Comparison of ENCODE assay signal across 26 cellular contexts in the genomic region with DNA sequence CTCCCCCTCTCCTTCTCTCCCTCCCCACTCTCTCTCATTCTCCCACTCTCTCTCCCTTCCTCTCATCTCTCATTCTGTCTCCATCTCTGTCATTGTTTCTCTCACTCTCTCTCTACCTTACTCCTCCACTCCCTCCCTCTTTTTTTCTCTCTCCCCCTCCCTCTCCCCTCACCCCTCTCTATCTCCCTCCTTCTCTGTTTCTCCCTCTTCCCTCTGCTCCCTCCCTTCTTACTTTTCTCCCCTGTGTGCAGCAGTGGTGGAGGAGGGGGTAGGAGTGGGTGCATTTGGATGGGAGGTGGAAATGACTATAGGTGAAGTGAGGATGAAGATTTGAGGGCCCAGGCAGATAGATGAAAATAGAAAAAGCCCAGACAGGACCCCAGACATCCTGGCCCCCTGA.
DNase-seq lines count a peak whose midpoint lies in the region; ATAC-seq, FAIRE-seq and TF ChIP-seq lines count a peak whose summit lies in the region.
"Had no signal": no experiment of that assay in that cellular context is flagged by ENCODE, and none has a peak within 500 bp of the region (broad histone marks: within the 10 kb centered on the region; RNA-seq: fewer than 3 reads in every experiment).

No MANE protein-coding gene starts in this region.

- no peak for FAIRE-seq in HepG2 (lab: Jason Lieb, UNC)
- FAIRE-seq in astrocyte (lab: Jason Lieb, UNC) = no peak
- FAIRE-seq: GM18507 had no signal

- POLR2A ChIA-PET in HepG2 (lab: Yijun Ruan, JAX) = no interaction called here

- H3K27ac Mint-ChIP-seq in astrocyte (ENCODE audit: unreplicated experiment) = no peak overlapping the region
- H3K27ac Mint-ChIP-seq in type B pancreatic cell = peak overlapping the region; percentile 20
- H3K27ac Mint-ChIP-seq: CD8-positive, alpha-beta memory T cell had no signal

- H3K4me1 ChIP-seq in HepG2 (ENCODE audit: insufficient read depth, low read length) (peaks cover 10% of the 10 kb centered on the region), right lobe of liver (no peaks in the 10 kb centered on the region), astrocyte (ENCODE audit: insufficient read depth, low read length) (peaks cover 3% of the 10 kb centered on the region), iPS-20b (ENCODE audit: insufficient read depth, low read length) (peaks cover 3% of the 10 kb centered on the region; the same call in 1 of the 2 replicates)
- H3K4me1 ChIP-seq: BE2C, SJCRH30 had no signal

- H3K4me2 ChIP-seq in HepG2 (ENCODE audit: low read depth, low read length) (no peak overlapping the region), astrocyte (ENCODE audit: low read length) (no peak overlapping the region)

- H3K9me3 Mint-ChIP-seq in astrocyte (ENCODE audit: unreplicated experiment) = no peaks in the 10 kb centered on the region
- peaks cover 6% of the 10 kb centered on the region for H3K9me3 Mint-ChIP-seq in type B pancreatic cell

- no TSS peak for BruUV-seq in HepG2 (replicated peaks; lab: Mats Ljungman, UMichigan)

- DNase-seq in HepG2 (ENCODE audit: low spot score) (no peak), right lobe of liver (no peak), astrocyte (ENCODE audit: low read depth) (no peak), type B pancreatic cell (ENCODE audit: extremely low spot score, unreplicated experiment) (no peak), NCI-H1436 treated with DMSO at 0.1 percent for 48 hours (lab: John Stamatoyannopoulos, UW) (no peak), COLO829 (ENCODE audit: low spot score) (no peak)
- DNase-seq: BE2C; Calu3; CD8-positive, alpha-beta memory T cell; DND-41; HCEC 1CT; KG1; MM.1S; NCI-H1694; NCI-H2029 treated with DMSO at 0.1 percent for 48 hours; NCI-H446 treated with DMSO at 0.1 percent for 48 hours; NCI-H526; NCI-H82; NK-92 treated with Interleukin-12 subunit alpha and Interleukin-12 subunit beta, amount 100 ng/mL, for 24 hours; PC-3; SJCRH30 had no signal

- H3K9me3 ChIP-seq in HepG2 (ENCODE audit: low read length) (no peaks in the 10 kb centered on the region), right lobe of liver (no peaks in the 10 kb centered on the region), astrocyte (ENCODE audit: insufficient read depth, low read depth, low read length) (no peaks in the 10 kb centered on the region), iPS-20b (ENCODE audit: insufficient read depth, low read depth, low read length) (no peaks in the 10 kb centered on the region)
- H3K9me3 ChIP-seq: BE2C, SJCRH30 had no signal

- H3K27me3 Mint-ChIP-seq in astrocyte (ENCODE audit: low read depth, unreplicated experiment) = peaks cover 23% of the 10 kb centered on the region
- H3K27me3 Mint-ChIP-seq in type B pancreatic cell = peaks cover 6% of the 10 kb centered on the region

- H3K36me3 Mint-ChIP-seq in astrocyte (ENCODE audit: low read depth, unreplicated experiment) (no peaks in the 10 kb centered on the region), type B pancreatic cell (no peaks in the 10 kb centered on the region)
- H3K36me3 Mint-ChIP-seq: CD14-positive monocyte had no signal

- H3K9ac ChIP-seq in HepG2 (ENCODE audit: insufficient read depth, low read depth, low read length) (no peak overlapping the region), astrocyte (ENCODE audit: low read length) (no peak overlapping the region), iPS-20b (ENCODE audit: low read depth, low read length) (no peak overlapping the region)

- intact Hi-C loops in HepG2 (cut with micrococcal nuclease; ENCODE audit: unreplicated experiment) (no loop called here), right lobe of liver (cut with DNase I) (no loop called here)

- no peak for TF ChIP-seq POLR2A in HepG2 (IDR thresholded peaks at IDR 0.05; ENCODE audit: insufficient read depth in 1 of 2, low read depth in 2 of 2, low read length in 2 of 2)
- no peak for TF ChIP-seq POLR2A in right lobe of liver (IDR thresholded peaks at IDR 0.05)

- H3K4me1 Mint-ChIP-seq in astrocyte (ENCODE audit: low read depth, unreplicated experiment) = peaks cover 6% of the 10 kb centered on the region
- H3K4me1 Mint-ChIP-seq in type B pancreatic cell (ENCODE audit: unreplicated experiment) = peaks cover 33% of the 10 kb centered on the region
- H3K4me1 Mint-ChIP-seq: CD14-positive monocyte had no signal

- CTCF ChIA-PET in HepG2 (lab: Yijun Ruan, JAX; ENCODE audit: low intra/inter-chr PET ratio, low total read pairs) = interaction anchor here (1.0 kb wide), 1 partner anchor 13 kb away, joined by 3 read pairs; no protein-coding TSS in a partner anchor

- in situ Hi-C loops in HepG2 (cut with HindIII; ENCODE audit: extremely low pct_ligation_motif_present, low pct_unique_long_range_greater_than_20kb) = no loop called here

- H2AFZ ChIP-seq in HepG2 (ENCODE audit: low read length) (no peak overlapping the region), astrocyte (ENCODE audit: low read depth, low read length) (peak overlapping the region; percentile 15)

- H3K4me3 ChIP-seq in HepG2 (replicated peaks in 1 of 3; ENCODE audit: insufficient read depth in 1 of 3, low read depth in 2 of 3, low read length in 3 of 3) = no peak overlapping the region
- H3K4me3 ChIP-seq in right lobe of liver = no peak overlapping the region
- no peak overlapping the region for H3K4me3 ChIP-seq in astrocyte (ENCODE audit: insufficient read depth, low read depth, low read length)
- peak overlapping the region; percentile 35; the same call in 1 of the 2 replicates for H3K4me3 ChIP-seq in iPS-20b (ENCODE audit: low read length)
- H3K4me3 ChIP-seq: SJCRH30 had no signal

- H3K27me3 ChIP-seq in HepG2 (ENCODE audit: control insufficient read depth in 1 of 2, insufficient read depth in 2 of 2, low read length in 2 of 2) (peaks cover 0 to 6% of the 10 kb centered on the region in 2 experiments; a peak in 2 of 5 replicates), right lobe of liver (no peaks in the 10 kb centered on the region), astrocyte (ENCODE audit: insufficient read depth, low read length) (no peaks in the 10 kb centered on the region), iPS-20b (ENCODE audit: insufficient read depth, low read length) (no peaks in the 10 kb centered on the region)
- H3K27me3 ChIP-seq: BE2C, SJCRH30 had no signal

- H3K36me3 ChIP-seq in HepG2 (replicated peaks in 1 of 2; ENCODE audit: control insufficient read depth in 1 of 2, insufficient read depth in 2 of 2, low read length in 2 of 2) (no peaks in the 10 kb centered on the region), right lobe of liver (no peaks in the 10 kb centered on the region), astrocyte (ENCODE audit: insufficient read depth, low read length) (no peaks in the 10 kb centered on the region), iPS-20b (ENCODE audit: insufficient read depth, low read depth, low read length) (no peaks in the 10 kb centered on the region)
- H3K36me3 ChIP-seq: BE2C, SJCRH30 had no signal

- TF ChIP-seq EP300 in HepG2 (IDR thresholded peaks at IDR 0.05; ENCODE audit: low read depth in 2 of 2, low read length in 2 of 2) (no peak), HepG2 (CRISPR knock-in tag; IDR thresholded peaks at IDR 0.05; ENCODE audit: borderline replicate concordance) (no peak)

- no peak overlapping the region for H3K27ac ChIP-seq in HepG2 (ENCODE audit: extremely low read length, insufficient read depth, low read length)
- no peak overlapping the region for H3K27ac ChIP-seq in right lobe of liver
- H3K27ac ChIP-seq in astrocyte (ENCODE audit: low read depth, low read length) = no peak overlapping the region
- H3K27ac ChIP-seq in iPS-20b (ENCODE audit: low read length) = no peak overlapping the region
- H3K27ac ChIP-seq: 22Rv1, SJCRH30 had no signal

- no peak for TF ChIP-seq RAD21 in HepG2 (CRISPR knock-in tag; IDR thresholded peaks at IDR 0.05)

- TF ChIP-seq CTCF in HepG2 (CRISPR knock-in tag; IDR thresholded peaks at IDR 0.05) = no peak
- TF ChIP-seq CTCF in right lobe of liver (IDR thresholded peaks at IDR 0.05) = no peak
- no peak for TF ChIP-seq CTCF in astrocyte (IDR thresholded peaks at IDR 0.05; ENCODE audit: insufficient read depth, low read depth, low read length)
- no peak for TF ChIP-seq CTCF in type B pancreatic cell (conservative IDR thresholded peaks at IDR 0.05)

- H4K20me1 ChIP-seq in HepG2 (ENCODE audit: insufficient read depth, low read length) (no peaks in the 10 kb centered on the region), astrocyte (ENCODE audit: insufficient read depth, low read length) (no peaks in the 10 kb centered on the region)

- no peak for ATAC-seq in HepG2
- ATAC-seq in right lobe of liver = no peak
- ATAC-seq in GM19023 (IDR thresholded peaks at IDR 0.05; ENCODE audit: unreplicated experiment) = no peak
- ATAC-seq: PC-3 had no signal

- H3K79me2 ChIP-seq in HepG2 (ENCODE audit: insufficient read depth, low read length) = no peaks in the 10 kb centered on the region
- no peaks in the 10 kb centered on the region for H3K79me2 ChIP-seq in astrocyte (ENCODE audit: insufficient read depth, low read length)

- H3K4me3 Mint-ChIP-seq in astrocyte (ENCODE audit: unreplicated experiment) (no peak overlapping the region), type B pancreatic cell (peak overlapping the region; percentile 23)
- H3K4me3 Mint-ChIP-seq: CD14-positive monocyte; CD8-positive, alpha-beta memory T cell had no signal

TF ChIP-seq in HepG2, 621 proteins besides CTCF, POLR2A, EP300 and RAD21:
- TF ChIP-seq E2F2 (CRISPR knock-in tag; IDR thresholded peaks at IDR 0.05; ENCODE audit: borderline replicate concordance) = no peak
- TF ChIP-seq ATM (IDR thresholded peaks at IDR 0.05; ENCODE audit: borderline replicate concordance) = 0 out of 2 replicates have a peak, but pooled peaks have one; percentile 22
- no peak for TF ChIP-seq PHF20 (CRISPR knock-in tag; IDR thresholded peaks at IDR 0.05)
- peak; percentile 54 for TF ChIP-seq HNRNPK (IDR thresholded peaks at IDR 0.05; ENCODE audit: low read depth, low read length, poor library complexity, severe bottlenecking)
- TF ChIP-seq PCBP2 (optimal IDR thresholded peaks at IDR 0.05; ENCODE audit: low read depth, low read length, poor library complexity, severe bottlenecking) = peak; percentile 67
